Comparison of ENCODE assay signal across 11 cellular contexts in genomic region chr14:34650786-34651584, GRCh38. TPM values are rescaled to one million over a fixed set of nuclear protein-coding genes. Genes with fewer than 3 reads are reported as not detected.
DNase-seq lines count a peak whose midpoint lies in the region; ATAC-seq, FAIRE-seq and TF ChIP-seq lines count a peak whose summit lies in the region.
"Had no signal": no experiment of that assay in that cellular context is flagged by ENCODE, and none has a peak within 500 bp of the region (broad histone marks: within the 10 kb centered on the region; RNA-seq: fewer than 3 reads in every experiment).

No MANE protein-coding gene starts in this region.

- H3K4me3 ChIP-seq in ACC112 (ENCODE audit: low read depth, low read length), result peak overlapping the region; percentile 65
- H3K4me3 ChIP-seq in body of pancreas, result no peak overlapping the region
- no peak overlapping the region for H3K4me3 ChIP-seq in HepG2 (replicated peaks in 1 of 3; ENCODE audit: insufficient read depth in 1 of 3, low read depth in 2 of 3, low read length in 3 of 3)

- TF ChIP-seq RAD21 in HepG2 (CRISPR knock-in tag; IDR thresholded peaks at IDR 0.05), result no peak

- H2AFZ ChIP-seq in ACC112 (ENCODE audit: low read length, unreplicated experiment) (peak overlapping the region; percentile 9), HepG2 (ENCODE audit: low read length) (no peak overlapping the region)

- no peak overlapping the region for H3K9ac ChIP-seq in HepG2 (ENCODE audit: insufficient read depth, low read depth, low read length)

- in situ Hi-C loops in HepG2 (cut with HindIII; ENCODE audit: extremely low pct_ligation_motif_present, low pct_unique_long_range_greater_than_20kb), result no loop called here

- no peaks in the 10 kb centered on the region for H4K20me1 ChIP-seq in HepG2 (ENCODE audit: insufficient read depth, low read length)

- peak overlapping the region; percentile 97 for H3K27ac ChIP-seq in ACC112 (ENCODE audit: low read depth, low read length)
- H3K27ac ChIP-seq in body of pancreas, result no peak overlapping the region
- no peak overlapping the region for H3K27ac ChIP-seq in HepG2 (ENCODE audit: extremely low read length, insufficient read depth, low read length)

- no peaks in the 10 kb centered on the region for H3K9me3 ChIP-seq in body of pancreas
- H3K9me3 ChIP-seq in HepG2 (ENCODE audit: low read length), result no peaks in the 10 kb centered on the region

- H3K4me1 ChIP-seq in ACC112 (ENCODE audit: control insufficient read depth, insufficient read depth, low read length, unreplicated experiment), result peaks cover 29% of the 10 kb centered on the region
- no peaks in the 10 kb centered on the region for H3K4me1 ChIP-seq in body of pancreas
- peaks cover 27% of the 10 kb centered on the region for H3K4me1 ChIP-seq in HepG2 (ENCODE audit: insufficient read depth, low read length)

- TF ChIP-seq CTCF in body of pancreas (IDR thresholded peaks at IDR 0.05) (no peak), HepG2 (CRISPR knock-in tag; IDR thresholded peaks at IDR 0.05) (no peak)

- peaks cover 12% of the 10 kb centered on the region for H3K79me2 ChIP-seq in ACC112 (ENCODE audit: control insufficient read depth, insufficient read depth, low read length, unreplicated experiment)
- no peaks in the 10 kb centered on the region for H3K79me2 ChIP-seq in HepG2 (ENCODE audit: insufficient read depth, low read length)

- 77 to 84% methylated on average over 4 of the region's 4 CpGs for WGBS in body of pancreas, 2 donors
- WGBS in HepG2 (ENCODE audit: low lambda C conversion rate), result 58% methylated on average over 4 of the region's 4 CpGs

- BruUV-seq in HepG2 (replicated peaks; lab: Mats Ljungman, UMichigan), result no TSS peak

- DNase-seq in HS-27A (ENCODE audit: low read depth) (peak; percentile 98), body of pancreas (peak in 1 of 4 donors; percentile 39), HepG2 (ENCODE audit: low spot score) (no peak), NCI-H187 (lab: John Stamatoyannopoulos, UW) (no peak), NCI-H1092 treated with DMSO at 0.1 percent for 48 hours (lab: John Stamatoyannopoulos, UW) (no peak), C1 segment of cervical spinal cord (lab: John Stamatoyannopoulos, UW) (no peak)
- DNase-seq in stimulated activated CD4-positive, alpha-beta T cell treated with anti-CD3 and anti-CD28 coated beads, Interleukin-1b, Interleukin-23, amount 100 ng/mL, for 48 hours, result no peak
- DNase-seq: activated CD8-positive, alpha-beta memory T cell treated with anti-CD3 and anti-CD28 coated beads, Interleukin-2, amount 50 U/mL, for 48 hours; CD4-positive, alpha-beta memory T cell; NCI-H1092 had no signal

- CTCF ChIA-PET in HepG2 (lab: Yijun Ruan, JAX; ENCODE audit: low intra/inter-chr PET ratio, low total read pairs), result no interaction called here

- peak; percentile 33 for ATAC-seq in body of pancreas
- no peak for ATAC-seq in HepG2

- intact Hi-C loops in body of pancreas (cut with DNase I) (no loop called here), HepG2 (cut with micrococcal nuclease; ENCODE audit: unreplicated experiment) (no loop called here)

- TF ChIP-seq POLR2A in body of pancreas (IDR thresholded peaks at IDR 0.05) (no peak), HepG2 (IDR thresholded peaks at IDR 0.05; ENCODE audit: insufficient read depth in 1 of 2, low read depth in 2 of 2, low read length in 2 of 2) (no peak)

- H3K36me3 ChIP-seq in ACC112 (ENCODE audit: insufficient read depth, low read length), result no peaks in the 10 kb centered on the region
- H3K36me3 ChIP-seq in body of pancreas (replicated peaks in 1 of 2; ENCODE audit: insufficient read depth in 1 of 2, low read depth in 2 of 2), result no peaks in the 10 kb centered on the region
- H3K36me3 ChIP-seq in HepG2 (replicated peaks in 1 of 2; ENCODE audit: control insufficient read depth in 1 of 2, insufficient read depth in 2 of 2, low read length in 2 of 2), result no peaks in the 10 kb centered on the region

- no peaks in the 10 kb centered on the region for H3K27me3 ChIP-seq in ACC112 (ENCODE audit: insufficient read depth, low read length)
- H3K27me3 ChIP-seq in body of pancreas, result no peaks in the 10 kb centered on the region
- peaks cover 2 to 14% of the 10 kb centered on the region in 2 experiments; a peak in 4 of 5 replicates for H3K27me3 ChIP-seq in HepG2 (ENCODE audit: control insufficient read depth in 1 of 2, insufficient read depth in 2 of 2, low read length in 2 of 2)

- no peak for FAIRE-seq in HepG2 (lab: Jason Lieb, UNC)

- POLR2A ChIA-PET in HepG2 (lab: Yijun Ruan, JAX), result no interaction called here

- no peak overlapping the region for H3K4me2 ChIP-seq in HepG2 (ENCODE audit: low read depth, low read length)

- TF ChIP-seq EP300 in HepG2 (IDR thresholded peaks at IDR 0.05; ENCODE audit: low read depth in 2 of 2, low read length in 2 of 2), result no peak
- no peak for TF ChIP-seq EP300 in HepG2 (CRISPR knock-in tag; IDR thresholded peaks at IDR 0.05; ENCODE audit: borderline replicate concordance)

TF ChIP-seq in HepG2, 621 proteins besides CTCF, POLR2A, EP300 and RAD21 (continues in another document):
- TF ChIP-seq MAFK (conservative IDR thresholded peaks at IDR 0.05 in 1 of 2, IDR thresholded peaks at IDR 0.05 in 1 of 2; ENCODE audit: low read length in 2 of 2), result peak in 1 of 2 experiments; percentile 55; a peak in 2 of 4 replicates

RNA-seq across cellular contexts. Expression of gene SNX6, which starts 21.0 kb away (rescaled TPM):
- total RNA-seq in body of pancreas (10 to 100 TPM; 28.8 to 41.2 TPM), HepG2 (2016; rRNA removed; fragmentation: Illumina TruSeq; extraction: Trizol) (169 and 318 TPM in 2 replicates)
- 67.9 and 79.2 TPM in 2 replicates for total RNA-seq in HepG2 (2016; cell fraction: cytosol; rRNA removed; fragmentation: Illumina TruSeq; extraction: Trizol; ENCODE audit: low read depth)
- 184 and 327 TPM in 2 replicates for total RNA-seq in HepG2 (2016; cell fraction: insoluble cytoplasmic fraction; rRNA removed; fragmentation: Illumina TruSeq; extraction: Trizol)
- 78.6 and 93.2 TPM in 2 replicates for total RNA-seq in HepG2 (2016; cell fraction: membrane; rRNA removed; fragmentation: Illumina TruSeq; extraction: Trizol)
- 97.5 and 107 TPM in 2 replicates for total RNA-seq in HepG2 (2016; cell fraction: nucleus; rRNA removed; fragmentation: Illumina TruSeq; extraction: Trizol)
- polyA plus RNA-seq in HepG2 (2011; rRNA removed), result 62.9 and 92.3 TPM in 2 replicates
- polyA plus RNA-seq in HepG2 (2011; cell fraction: cytosol; rRNA removed), result 74.8 and 134 TPM in 2 replicates
- polyA plus RNA-seq in HepG2 (2011; cell fraction: nucleus; rRNA removed), result 34.5 and 35.1 TPM in 2 replicates
- polyA plus RNA-seq in HepG2 (2012), result 116 and 119 TPM in 2 replicates
- 18.7 and 19.1 TPM in 2 replicates for polyA plus RNA-seq in HepG2 (2016; cell fraction: cytosol; fragmentation: Illumina TruSeq; extraction: Trizol; ENCODE audit: low read depth)
- polyA plus RNA-seq in HepG2 (2016; cell fraction: insoluble cytoplasmic fraction; fragmentation: Illumina TruSeq; extraction: Trizol; ENCODE audit: low read depth), result 235 and 273 TPM in 2 replicates
- 37.8 and 44.2 TPM in 2 replicates for polyA plus RNA-seq in HepG2 (2016; cell fraction: membrane; fragmentation: Illumina TruSeq; extraction: Trizol; ENCODE audit: low read depth)
- 96.4 and 106 TPM in 2 replicates for polyA plus RNA-seq in HepG2 (2016; cell fraction: nucleus; fragmentation: Illumina TruSeq; extraction: Trizol; ENCODE audit: insufficient read depth, low read depth)
- polyA minus RNA-seq in HepG2 (2011; rRNA and poly(A)+ RNA removed; ENCODE audit: low replicate concordance), result 13.3 and 24.5 TPM in 2 replicates
- 61.6 and 73.7 TPM in 2 replicates for polyA minus RNA-seq in HepG2 (2011; cell fraction: cytosol; rRNA and poly(A)+ RNA removed)
- 120 TPM in 2 replicates for polyA minus RNA-seq in HepG2 (2011; cell fraction: nucleus; rRNA and poly(A)+ RNA removed)
